ENCODE assay signal across 1 cellular context in the genomic region with DNA sequence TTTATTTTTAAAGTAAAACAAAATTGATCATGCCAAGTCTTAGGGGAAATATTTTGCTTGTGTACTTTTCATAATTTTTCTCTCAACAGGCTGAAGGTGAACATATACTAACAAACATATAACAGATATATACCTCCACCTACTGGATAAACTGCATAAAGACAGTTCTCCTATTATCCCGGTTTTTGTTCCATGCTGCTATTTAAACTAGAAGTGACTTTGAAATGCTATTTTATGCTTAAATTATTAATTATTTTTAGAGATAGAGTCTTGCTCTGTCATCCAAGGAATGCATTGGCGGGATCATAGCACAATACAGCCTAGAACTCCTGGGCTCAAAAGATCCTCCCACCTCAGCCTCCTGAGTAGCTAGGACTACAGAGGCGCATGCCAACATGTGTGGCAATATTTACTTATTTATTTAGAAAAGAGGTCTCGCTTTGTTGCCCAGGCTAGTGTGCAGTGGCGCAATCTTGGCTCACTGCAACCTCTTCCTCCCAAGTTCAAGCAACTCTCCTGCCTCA.
TF ChIP-seq lines count a peak whose summit lies in the region.

No MANE protein-coding gene starts in this region.

TF ChIP-seq in HepG2, 621 proteins besides CTCF, POLR2A, EP300 and RAD21 (continued from another document and continues in another):
- TF ChIP-seq, protein P1, sequence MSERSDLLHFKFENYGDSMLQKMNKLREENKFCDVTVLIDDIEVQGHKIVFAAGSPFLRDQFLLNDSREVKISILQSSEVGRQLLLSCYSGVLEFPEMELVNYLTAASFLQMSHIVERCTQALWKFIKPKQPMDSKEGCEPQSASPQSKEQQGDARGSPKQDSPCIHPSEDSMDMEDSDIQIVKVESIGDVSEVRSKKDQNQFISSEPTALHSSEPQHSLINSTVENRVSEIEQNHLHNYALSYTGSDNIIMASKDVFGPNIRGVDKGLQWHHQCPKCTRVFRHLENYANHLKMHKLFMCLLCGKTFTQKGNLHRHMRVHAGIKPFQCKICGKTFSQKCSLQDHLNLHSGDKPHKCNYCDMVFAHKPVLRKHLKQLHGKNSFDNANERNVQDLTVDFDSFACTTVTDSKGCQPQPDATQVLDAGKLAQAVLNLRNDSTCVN (CRISPR knock-in tag; IDR thresholded peaks at IDR 0.05; ENCODE audit: borderline replicate concordance), result no peak
- TF ChIP-seq SMAD1 (CRISPR knock-in tag; IDR thresholded peaks at IDR 0.05; ENCODE audit: borderline replicate concordance, low read depth) (no peak), TBL1XR1 (IDR thresholded peaks at IDR 0.05; ENCODE audit: borderline replicate concordance, low read length, partially characterized antibody) (no peak), MIER3 (CRISPR knock-in tag; IDR thresholded peaks at IDR 0.05; ENCODE audit: borderline replicate concordance) (peak; percentile 84; the same call in 1 of the 2 replicates), ZNF713 (CRISPR knock-in tag; IDR thresholded peaks at IDR 0.05) (no peak), ZNF256 (CRISPR knock-in tag; conservative IDR thresholded peaks at IDR 0.05) (no peak), ZNF430 (CRISPR knock-in tag; IDR thresholded peaks at IDR 0.05) (no peak), MAFG (CRISPR knock-in tag; IDR thresholded peaks at IDR 0.05) (no peak), ZSCAN9 (CRISPR knock-in tag; IDR thresholded peaks at IDR 0.05; ENCODE audit: borderline replicate concordance) (no peak), FOXO1 (CRISPR knock-in tag; IDR thresholded peaks at IDR 0.05) (peak; percentile 64; the same call in 1 of the 2 replicates), ZFP1 (CRISPR knock-in tag; IDR thresholded peaks at IDR 0.05) (no peak), NFATC3 (CRISPR knock-in tag; IDR thresholded peaks at IDR 0.05) (no peak), MEIS2 (CRISPR knock-in tag; IDR thresholded peaks at IDR 0.05) (no peak), MXI1 (IDR thresholded peaks at IDR 0.05; ENCODE audit: borderline replicate concordance, low read depth, low read length) (no peak), ZNF12 (CRISPR knock-in tag; IDR thresholded peaks at IDR 0.05) (peak; percentile 49; the same call in 1 of the 2 replicates), SOX5 (CRISPR knock-in tag; IDR thresholded peaks at IDR 0.05; ENCODE audit: borderline replicate concordance) (peak; percentile 85), GATAD1 (CRISPR knock-in tag; IDR thresholded peaks at IDR 0.05) (peak; percentile 28; the same call in 1 of the 2 replicates), TOPORS (CRISPR knock-in tag; IDR thresholded peaks at IDR 0.05) (no peak), ZNF224 (CRISPR knock-in tag; IDR thresholded peaks at IDR 0.05) (no peak), ZSCAN20 (CRISPR knock-in tag; IDR thresholded peaks at IDR 0.05; ENCODE audit: borderline replicate concordance) (no peak), AGO2 (optimal IDR thresholded peaks at IDR 0.05; ENCODE audit: low read depth, low read length) (no peak), ZSCAN30 (CRISPR knock-in tag; IDR thresholded peaks at IDR 0.05) (no peak), POGZ (CRISPR knock-in tag; IDR thresholded peaks at IDR 0.05) (peak; percentile 65; the same call in 1 of the 2 replicates), ZIK1 (CRISPR knock-in tag; IDR thresholded peaks at IDR 0.05; ENCODE audit: borderline replicate concordance, low read depth) (no peak), ZNF83 (CRISPR knock-in tag; IDR thresholded peaks at IDR 0.05; ENCODE audit: borderline replicate concordance) (no peak), ARNTL (CRISPR knock-in tag; IDR thresholded peaks at IDR 0.05) (no peak), SMARCC2 (IDR thresholded peaks at IDR 0.05) (no peak), FOXA3 (CRISPR knock-in tag; IDR thresholded peaks at IDR 0.05) (peak; percentile 94), NFYB (CRISPR knock-in tag; IDR thresholded peaks at IDR 0.05) (no peak), NR3C1 (CRISPR knock-in tag; IDR thresholded peaks at IDR 0.05) (no peak), ZNF546 (CRISPR knock-in tag; conservative IDR thresholded peaks at IDR 0.05) (no peak)
- TF ChIP-seq, protein P2, sequence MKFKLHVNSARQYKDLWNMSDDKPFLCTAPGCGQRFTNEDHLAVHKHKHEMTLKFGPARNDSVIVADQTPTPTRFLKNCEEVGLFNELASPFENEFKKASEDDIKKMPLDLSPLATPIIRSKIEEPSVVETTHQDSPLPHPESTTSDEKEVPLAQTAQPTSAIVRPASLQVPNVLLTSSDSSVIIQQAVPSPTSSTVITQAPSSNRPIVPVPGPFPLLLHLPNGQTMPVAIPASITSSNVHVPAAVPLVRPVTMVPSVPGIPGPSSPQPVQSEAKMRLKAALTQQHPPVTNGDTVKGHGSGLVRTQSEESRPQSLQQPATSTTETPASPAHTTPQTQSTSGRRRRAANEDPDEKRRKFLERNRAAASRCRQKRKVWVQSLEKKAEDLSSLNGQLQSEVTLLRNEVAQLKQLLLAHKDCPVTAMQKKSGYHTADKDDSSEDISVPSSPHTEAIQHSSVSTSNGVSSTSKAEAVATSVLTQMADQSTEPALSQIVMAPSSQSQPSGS (CRISPR knock-in tag; IDR thresholded peaks at IDR 0.05), result peak; percentile 35; the same call in 1 of the 2 replicates
- TF ChIP-seq, protein P3, sequence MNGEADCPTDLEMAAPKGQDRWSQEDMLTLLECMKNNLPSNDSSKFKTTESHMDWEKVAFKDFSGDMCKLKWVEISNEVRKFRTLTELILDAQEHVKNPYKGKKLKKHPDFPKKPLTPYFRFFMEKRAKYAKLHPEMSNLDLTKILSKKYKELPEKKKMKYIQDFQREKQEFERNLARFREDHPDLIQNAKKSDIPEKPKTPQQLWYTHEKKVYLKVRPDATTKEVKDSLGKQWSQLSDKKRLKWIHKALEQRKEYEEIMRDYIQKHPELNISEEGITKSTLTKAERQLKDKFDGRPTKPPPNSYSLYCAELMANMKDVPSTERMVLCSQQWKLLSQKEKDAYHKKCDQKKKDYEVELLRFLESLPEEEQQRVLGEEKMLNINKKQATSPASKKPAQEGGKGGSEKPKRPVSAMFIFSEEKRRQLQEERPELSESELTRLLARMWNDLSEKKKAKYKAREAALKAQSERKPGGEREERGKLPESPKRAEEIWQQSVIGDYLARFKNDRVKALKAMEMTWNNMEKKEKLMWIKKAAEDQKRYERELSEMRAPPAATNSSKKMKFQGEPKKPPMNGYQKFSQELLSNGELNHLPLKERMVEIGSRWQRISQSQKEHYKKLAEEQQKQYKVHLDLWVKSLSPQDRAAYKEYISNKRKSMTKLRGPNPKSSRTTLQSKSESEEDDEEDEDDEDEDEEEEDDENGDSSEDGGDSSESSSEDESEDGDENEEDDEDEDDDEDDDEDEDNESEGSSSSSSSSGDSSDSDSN (CRISPR knock-in tag; IDR thresholded peaks at IDR 0.05), result no peak
- TF ChIP-seq, protein P4, sequence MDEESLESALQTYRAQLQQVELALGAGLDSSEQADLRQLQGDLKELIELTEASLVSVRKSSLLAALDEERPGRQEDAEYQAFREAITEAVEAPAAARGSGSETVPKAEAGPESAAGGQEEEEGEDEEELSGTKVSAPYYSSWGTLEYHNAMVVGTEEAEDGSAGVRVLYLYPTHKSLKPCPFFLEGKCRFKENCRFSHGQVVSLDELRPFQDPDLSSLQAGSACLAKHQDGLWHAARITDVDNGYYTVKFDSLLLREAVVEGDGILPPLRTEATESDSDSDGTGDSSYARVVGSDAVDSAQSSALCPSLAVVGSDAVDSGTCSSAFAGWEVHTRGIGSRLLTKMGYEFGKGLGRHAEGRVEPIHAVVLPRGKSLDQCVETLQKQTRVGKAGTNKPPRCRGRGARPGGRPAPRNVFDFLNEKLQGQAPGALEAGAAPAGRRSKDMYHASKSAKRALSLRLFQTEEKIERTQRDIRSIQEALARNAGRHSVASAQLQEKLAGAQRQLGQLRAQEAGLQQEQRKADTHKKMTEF (CRISPR knock-in tag; IDR thresholded peaks at IDR 0.05), result peak; percentile 71
- TF ChIP-seq, protein P5, sequence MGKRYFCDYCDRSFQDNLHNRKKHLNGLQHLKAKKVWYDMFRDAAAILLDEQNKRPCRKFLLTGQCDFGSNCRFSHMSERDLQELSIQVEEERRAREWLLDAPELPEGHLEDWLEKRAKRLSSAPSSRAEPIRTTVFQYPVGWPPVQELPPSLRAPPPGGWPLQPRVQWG (CRISPR knock-in tag; IDR thresholded peaks at IDR 0.05; ENCODE audit: borderline replicate concordance, low read depth), result no peak
- TF ChIP-seq, protein P6, sequence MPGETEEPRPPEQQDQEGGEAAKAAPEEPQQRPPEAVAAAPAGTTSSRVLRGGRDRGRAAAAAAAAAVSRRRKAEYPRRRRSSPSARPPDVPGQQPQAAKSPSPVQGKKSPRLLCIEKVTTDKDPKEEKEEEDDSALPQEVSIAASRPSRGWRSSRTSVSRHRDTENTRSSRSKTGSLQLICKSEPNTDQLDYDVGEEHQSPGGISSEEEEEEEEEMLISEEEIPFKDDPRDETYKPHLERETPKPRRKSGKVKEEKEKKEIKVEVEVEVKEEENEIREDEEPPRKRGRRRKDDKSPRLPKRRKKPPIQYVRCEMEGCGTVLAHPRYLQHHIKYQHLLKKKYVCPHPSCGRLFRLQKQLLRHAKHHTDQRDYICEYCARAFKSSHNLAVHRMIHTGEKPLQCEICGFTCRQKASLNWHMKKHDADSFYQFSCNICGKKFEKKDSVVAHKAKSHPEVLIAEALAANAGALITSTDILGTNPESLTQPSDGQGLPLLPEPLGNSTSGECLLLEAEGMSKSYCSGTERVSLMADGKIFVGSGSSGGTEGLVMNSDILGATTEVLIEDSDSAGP (CRISPR knock-in tag; IDR thresholded peaks at IDR 0.05; ENCODE audit: borderline replicate concordance), result no peak
- TF ChIP-seq, protein P7, sequence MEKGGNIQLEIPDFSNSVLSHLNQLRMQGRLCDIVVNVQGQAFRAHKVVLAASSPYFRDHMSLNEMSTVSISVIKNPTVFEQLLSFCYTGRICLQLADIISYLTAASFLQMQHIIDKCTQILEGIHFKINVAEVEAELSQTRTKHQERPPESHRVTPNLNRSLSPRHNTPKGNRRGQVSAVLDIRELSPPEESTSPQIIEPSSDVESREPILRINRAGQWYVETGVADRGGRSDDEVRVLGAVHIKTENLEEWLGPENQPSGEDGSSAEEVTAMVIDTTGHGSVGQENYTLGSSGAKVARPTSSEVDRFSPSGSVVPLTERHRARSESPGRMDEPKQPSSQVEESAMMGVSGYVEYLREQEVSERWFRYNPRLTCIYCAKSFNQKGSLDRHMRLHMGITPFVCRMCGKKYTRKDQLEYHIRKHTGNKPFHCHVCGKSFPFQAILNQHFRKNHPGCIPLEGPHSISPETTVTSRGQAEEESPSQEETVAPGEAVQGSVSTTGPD (CRISPR knock-in tag; IDR thresholded peaks at IDR 0.05), result no peak
- TF ChIP-seq, protein P8, sequence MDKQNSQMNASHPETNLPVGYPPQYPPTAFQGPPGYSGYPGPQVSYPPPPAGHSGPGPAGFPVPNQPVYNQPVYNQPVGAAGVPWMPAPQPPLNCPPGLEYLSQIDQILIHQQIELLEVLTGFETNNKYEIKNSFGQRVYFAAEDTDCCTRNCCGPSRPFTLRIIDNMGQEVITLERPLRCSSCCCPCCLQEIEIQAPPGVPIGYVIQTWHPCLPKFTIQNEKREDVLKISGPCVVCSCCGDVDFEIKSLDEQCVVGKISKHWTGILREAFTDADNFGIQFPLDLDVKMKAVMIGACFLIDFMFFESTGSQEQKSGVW (CRISPR knock-in tag; IDR thresholded peaks at IDR 0.05; ENCODE audit: borderline replicate concordance), result no peak
- TF ChIP-seq, protein P9, sequence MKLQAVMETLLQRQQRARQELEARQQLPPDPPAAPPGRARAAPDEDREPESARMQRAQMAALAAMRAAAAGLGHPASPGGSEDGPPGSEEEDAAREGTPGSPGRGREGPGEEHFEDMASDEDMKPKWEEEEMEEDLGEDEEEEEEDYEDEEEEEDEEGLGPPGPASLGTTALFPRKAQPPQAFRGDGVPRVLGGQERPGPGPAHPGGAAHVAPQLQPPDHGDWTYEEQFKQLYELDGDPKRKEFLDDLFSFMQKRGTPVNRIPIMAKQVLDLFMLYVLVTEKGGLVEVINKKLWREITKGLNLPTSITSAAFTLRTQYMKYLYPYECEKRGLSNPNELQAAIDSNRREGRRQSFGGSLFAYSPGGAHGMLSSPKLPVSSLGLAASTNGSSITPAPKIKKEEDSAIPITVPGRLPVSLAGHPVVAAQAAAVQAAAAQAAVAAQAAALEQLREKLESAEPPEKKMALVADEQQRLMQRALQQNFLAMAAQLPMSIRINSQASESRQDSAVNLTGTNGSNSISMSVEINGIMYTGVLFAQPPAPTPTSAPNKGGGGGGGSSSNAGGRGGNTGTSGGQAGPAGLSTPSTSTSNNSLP (IDR thresholded peaks at IDR 0.05; ENCODE audit: low read depth, low read length), result no peak
- TF ChIP-seq, protein P10, sequence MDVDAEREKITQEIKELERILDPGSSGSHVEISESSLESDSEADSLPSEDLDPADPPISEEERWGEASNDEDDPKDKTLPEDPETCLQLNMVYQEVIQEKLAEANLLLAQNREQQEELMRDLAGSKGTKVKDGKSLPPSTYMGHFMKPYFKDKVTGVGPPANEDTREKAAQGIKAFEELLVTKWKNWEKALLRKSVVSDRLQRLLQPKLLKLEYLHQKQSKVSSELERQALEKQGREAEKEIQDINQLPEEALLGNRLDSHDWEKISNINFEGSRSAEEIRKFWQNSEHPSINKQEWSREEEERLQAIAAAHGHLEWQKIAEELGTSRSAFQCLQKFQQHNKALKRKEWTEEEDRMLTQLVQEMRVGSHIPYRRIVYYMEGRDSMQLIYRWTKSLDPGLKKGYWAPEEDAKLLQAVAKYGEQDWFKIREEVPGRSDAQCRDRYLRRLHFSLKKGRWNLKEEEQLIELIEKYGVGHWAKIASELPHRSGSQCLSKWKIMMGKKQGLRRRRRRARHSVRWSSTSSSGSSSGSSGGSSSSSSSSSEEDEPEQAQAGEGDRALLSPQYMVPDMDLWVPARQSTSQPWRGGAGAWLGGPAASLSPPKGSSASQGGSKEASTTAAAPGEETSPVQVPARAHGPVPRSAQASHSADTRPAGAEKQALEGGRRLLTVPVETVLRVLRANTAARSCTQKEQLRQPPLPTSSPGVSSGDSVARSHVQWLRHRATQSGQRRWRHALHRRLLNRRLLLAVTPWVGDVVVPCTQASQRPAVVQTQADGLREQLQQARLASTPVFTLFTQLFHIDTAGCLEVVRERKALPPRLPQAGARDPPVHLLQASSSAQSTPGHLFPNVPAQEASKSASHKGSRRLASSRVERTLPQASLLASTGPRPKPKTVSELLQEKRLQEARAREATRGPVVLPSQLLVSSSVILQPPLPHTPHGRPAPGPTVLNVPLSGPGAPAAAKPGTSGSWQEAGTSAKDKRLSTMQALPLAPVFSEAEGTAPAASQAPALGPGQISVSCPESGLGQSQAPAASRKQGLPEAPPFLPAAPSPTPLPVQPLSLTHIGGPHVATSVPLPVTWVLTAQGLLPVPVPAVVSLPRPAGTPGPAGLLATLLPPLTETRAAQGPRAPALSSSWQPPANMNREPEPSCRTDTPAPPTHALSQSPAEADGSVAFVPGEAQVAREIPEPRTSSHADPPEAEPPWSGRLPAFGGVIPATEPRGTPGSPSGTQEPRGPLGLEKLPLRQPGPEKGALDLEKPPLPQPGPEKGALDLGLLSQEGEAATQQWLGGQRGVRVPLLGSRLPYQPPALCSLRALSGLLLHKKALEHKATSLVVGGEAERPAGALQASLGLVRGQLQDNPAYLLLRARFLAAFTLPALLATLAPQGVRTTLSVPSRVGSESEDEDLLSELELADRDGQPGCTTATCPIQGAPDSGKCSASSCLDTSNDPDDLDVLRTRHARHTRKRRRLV (CRISPR knock-in tag; IDR thresholded peaks at IDR 0.05), result no peak
- TF ChIP-seq, protein P11, sequence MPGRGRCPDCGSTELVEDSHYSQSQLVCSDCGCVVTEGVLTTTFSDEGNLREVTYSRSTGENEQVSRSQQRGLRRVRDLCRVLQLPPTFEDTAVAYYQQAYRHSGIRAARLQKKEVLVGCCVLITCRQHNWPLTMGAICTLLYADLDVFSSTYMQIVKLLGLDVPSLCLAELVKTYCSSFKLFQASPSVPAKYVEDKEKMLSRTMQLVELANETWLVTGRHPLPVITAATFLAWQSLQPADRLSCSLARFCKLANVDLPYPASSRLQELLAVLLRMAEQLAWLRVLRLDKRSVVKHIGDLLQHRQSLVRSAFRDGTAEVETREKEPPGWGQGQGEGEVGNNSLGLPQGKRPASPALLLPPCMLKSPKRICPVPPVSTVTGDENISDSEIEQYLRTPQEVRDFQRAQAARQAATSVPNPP (CRISPR knock-in tag; IDR thresholded peaks at IDR 0.05), result no peak
